ENCODE assay signal across 28 cellular contexts in the genomic region with DNA sequence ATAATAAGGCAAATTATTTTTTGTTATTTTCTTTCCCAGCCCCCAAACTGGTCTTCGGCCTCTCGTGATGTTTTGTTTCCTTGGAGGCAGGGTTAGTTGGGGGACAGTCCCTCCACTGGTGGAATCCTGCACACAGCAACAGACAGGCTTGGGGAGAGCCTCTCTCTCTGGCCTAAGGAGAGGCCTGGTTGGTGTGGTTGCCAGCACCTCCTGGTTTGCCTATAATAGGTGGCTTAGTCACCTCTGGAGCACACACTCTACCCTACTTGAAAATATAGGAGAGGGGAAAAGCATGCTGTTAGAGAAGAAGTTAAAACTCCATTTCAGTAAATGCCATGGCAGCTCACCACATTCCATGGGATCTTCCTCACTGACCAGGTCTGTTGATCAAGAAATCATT.
"Had no signal": no experiment of that assay in that cellular context is flagged by ENCODE, and none has a peak within 500 bp of the region (broad histone marks: within the 10 kb centered on the region; RNA-seq: fewer than 3 reads in every experiment).

No MANE protein-coding gene starts in this region.

- H3K9me3 ChIP-seq: ovary, prostate gland, testis, thyroid gland, transverse colon, uterus had no signal

- H3K27ac ChIP-seq: heart right ventricle, hepatocyte, neural progenitor cell, ovary, prostate gland, skin epidermis, stomach, testis, thyroid gland, transverse colon, uterus had no signal

- H3K4me2 ChIP-seq: hepatocyte, neural progenitor cell had no signal

- DNase-seq: heart right ventricle; kidney glomerular epithelial cell; left cardiac atrium; mesendoderm; naive B cell; natural killer cell; nephron progenitor cell; ovary; posterior cingulate gyrus; retina; right cardiac atrium; stimulated activated CD4-positive, alpha-beta T cell treated with anti-CD3 and anti-CD28 coated beads, Interleukin-12 subunit alpha, Interleukin-12 subunit beta, amount 100 ng/mL, for 4 hours; stimulated activated CD4-positive, alpha-beta T cell treated with anti-CD3 and anti-CD28 coated beads, Interleukin-15, amount 100 ng/mL, for 24 hours; stimulated activated CD4-positive, alpha-beta T cell treated with anti-CD3 and anti-CD28 coated beads, Interleukin-2, amount 100 ng/mL, for 24 hours; stimulated activated CD4-positive, alpha-beta T cell treated with anti-CD3 and anti-CD28 coated beads, Interleukin-4, amount 100 ng/mL, for 1 hour; stimulated activated naive B cell treated with anti-CD40 and anti-IgM and Interleukin-4, amounts not matched to agents 10 μg/mL and 1 μg/mL and 100 μg/mL, for 72 hours; stimulated activated naive CD8-positive, alpha-beta T cell treated with anti-CD3 and anti-CD28 coated beads, Interleukin-15, Interleukin-2, amounts not matched to agents 100 U/mL and 50 U/mL, for 24 hours; stomach; testis; thyroid gland; transverse colon; uterus had no signal

- H3K4me1 ChIP-seq: heart right ventricle, neural progenitor cell, prostate gland, stomach, testis, thyroid gland, transverse colon, uterus had no signal

- H3K36me3 ChIP-seq: heart right ventricle, neural progenitor cell, ovary, prostate gland, stomach, thyroid gland, transverse colon, uterus had no signal

- H3K4me3 ChIP-seq: heart right ventricle, hepatocyte, neural progenitor cell, ovary, prostate gland, skin epidermis, stomach, testis, thyroid gland, transverse colon, uterus had no signal

- H3K9ac ChIP-seq: neural progenitor cell had no signal

- ATAC-seq: heart right ventricle; left cardiac atrium; left lobe of liver; natural killer cell; right cardiac atrium; sciatic nerve; stimulated activated naive B cell treated with anti-CD40 and anti-IgM and Interleukin-4, amounts not matched to agents 10 μg/mL and 1 μg/mL and 100 μg/mL, for 72 hours; stimulated activated naive CD8-positive, alpha-beta T cell treated with anti-CD3 and anti-CD28 coated beads, Interleukin-15, Interleukin-2, amounts not matched to agents 100 U/mL and 50 U/mL, for 24 hours had no signal

- H2AFZ ChIP-seq: hepatocyte, neural progenitor cell had no signal

- H3K27me3 ChIP-seq: hepatocyte, neural progenitor cell, ovary, stomach, testis, thyroid gland, transverse colon, uterus had no signal
